Comparison of ENCODE assay signal across 28 cellular contexts in the genomic region with DNA sequence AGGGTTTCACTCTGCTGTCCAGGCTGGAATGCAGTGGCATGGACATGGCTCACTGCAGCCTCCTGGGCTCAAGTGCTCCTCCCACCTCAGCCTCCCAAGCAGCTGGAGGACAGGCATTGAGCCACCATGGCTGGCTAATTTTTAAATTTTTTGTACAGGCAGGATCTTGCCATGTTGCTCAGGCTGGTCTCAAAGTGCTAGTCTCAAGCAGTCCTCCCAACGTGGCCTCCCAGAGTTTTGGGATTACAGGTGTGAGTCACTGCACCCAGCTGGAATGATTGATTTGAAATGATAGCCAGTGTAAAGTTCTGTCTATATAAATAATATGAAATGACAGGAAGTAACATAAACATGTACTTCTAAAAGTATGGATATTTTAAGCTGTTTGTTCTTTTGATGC.
DNase-seq lines count a peak whose midpoint lies in the region; ATAC-seq, FAIRE-seq and TF ChIP-seq lines count a peak whose summit lies in the region.
"Had no signal": no experiment of that assay in that cellular context is flagged by ENCODE, and none has a peak within 500 bp of the region (broad histone marks: within the 10 kb centered on the region; RNA-seq: fewer than 3 reads in every experiment).

No MANE protein-coding gene starts in this region.

- H3K4me1 ChIP-seq in HepG2 (ENCODE audit: insufficient read depth, low read length) (peaks cover 13% of the 10 kb centered on the region), right lobe of liver (peaks cover 0 to 9% (median 2%) of the 10 kb centered on the region in 4 donors), tibial artery (no peaks in the 10 kb centered on the region)
- H3K4me1 ChIP-seq: BE2C had no signal

- H3K36me3 Mint-ChIP-seq in activated CD8-positive, alpha-beta T cell treated with anti-CD3 and anti-CD28 coated beads, Interleukin-2, amount 10 ng/mL, durations not matched to agents 7 days and 5 days (ENCODE audit: low read depth): peaks cover 26% of the 10 kb centered on the region
- peaks cover 4% of the 10 kb centered on the region for H3K36me3 Mint-ChIP-seq in activated CD4-positive, alpha-beta memory T cell treated with anti-CD3 and anti-CD28 coated beads for 36 hours
- H3K36me3 Mint-ChIP-seq: CD14-positive monocyte had no signal

- CTCF ChIA-PET in HepG2 (lab: Yijun Ruan, JAX; ENCODE audit: low intra/inter-chr PET ratio, low total read pairs): no interaction called here
- CTCF ChIA-PET in activated CD8-positive, alpha-beta T cell treated with anti-CD3 and anti-CD28 coated beads, Interleukin-2, amount 10 ng/mL, durations not matched to agents 7 days and 5 days (lab: Charles Lee): no interaction called here
- CTCF ChIA-PET in activated CD4-positive, alpha-beta memory T cell treated with anti-CD3 and anti-CD28 coated beads for 36 hours (lab: Charles Lee): no interaction called here

- POLR2A ChIA-PET in HepG2 (lab: Yijun Ruan, JAX): no interaction called here
- POLR2A ChIA-PET in activated CD8-positive, alpha-beta T cell treated with anti-CD3 and anti-CD28 coated beads, Interleukin-2, amount 10 ng/mL, durations not matched to agents 7 days and 5 days (lab: Charles Lee): no interaction called here
- POLR2A ChIA-PET in activated CD4-positive, alpha-beta memory T cell treated with anti-CD3 and anti-CD28 coated beads for 36 hours (lab: Charles Lee): no interaction called here

- TF ChIP-seq POLR2A in HepG2 (IDR thresholded peaks at IDR 0.05; ENCODE audit: insufficient read depth in 1 of 2, low read depth in 2 of 2, low read length in 2 of 2) (no peak), right lobe of liver (IDR thresholded peaks at IDR 0.05) (no peak)

- TF ChIP-seq RAD21 in HepG2 (CRISPR knock-in tag; IDR thresholded peaks at IDR 0.05): no peak

- no peak for FAIRE-seq in HepG2 (lab: Jason Lieb, UNC)

- DNase-seq in HepG2 (ENCODE audit: low spot score) (no peak), right lobe of liver (no peak), NCI-H69 (lab: John Stamatoyannopoulos, UW) (peak; percentile 48), epithelial cell of esophagus (ENCODE audit: low read depth) (peak; percentile 28), nucleus accumbens (lab: John Stamatoyannopoulos, UW) (no peak), tibial artery (no peak)
- no peak for DNase-seq in activated CD8-positive, alpha-beta T cell treated with anti-CD3 and anti-CD28 coated beads, Interleukin-2, amount 10 ng/mL, durations not matched to agents 7 days and 5 days
- DNase-seq in activated CD4-positive, alpha-beta memory T cell treated with anti-CD3 and anti-CD28 coated beads for 36 hours: no peak
- DNase-seq: 8988T; ACHN; BE2C; CD8-positive, alpha-beta memory T cell; DMS79 treated with DMSO at 0.1 percent for 48 hours; H9; HFFc6; NCI-H1092 treated with DMSO at 0.1 percent for 48 hours; NCI-H1436; NCI-H187; NCI-H446; NCI-H524 treated with DMSO at 0.1 percent for 48 hours; NCI-H82; SHP77 had no signal

- H2AFZ ChIP-seq in HepG2 (ENCODE audit: low read length): no peak overlapping the region
- H2AFZ ChIP-seq: GM23338 had no signal

- H3K27me3 ChIP-seq in HepG2 (ENCODE audit: control insufficient read depth in 1 of 2, insufficient read depth in 2 of 2, low read length in 2 of 2): no peaks in the 10 kb centered on the region
- H3K27me3 ChIP-seq in right lobe of liver: no peaks in the 10 kb centered on the region
- H3K27me3 ChIP-seq in tibial artery: no peaks in the 10 kb centered on the region
- H3K27me3 ChIP-seq: BE2C had no signal

- no peaks in the 10 kb centered on the region for H3K79me2 ChIP-seq in HepG2 (ENCODE audit: insufficient read depth, low read length)

- H3K27ac ChIP-seq in HepG2 (ENCODE audit: extremely low read length, insufficient read depth, low read length) (no peak overlapping the region), right lobe of liver (no peak overlapping the region), tibial artery (no peak overlapping the region)
- H3K27ac ChIP-seq: KMS-11, RWPE1 had no signal

- no peaks in the 10 kb centered on the region for H3K27me3 Mint-ChIP-seq in activated CD8-positive, alpha-beta T cell treated with anti-CD3 and anti-CD28 coated beads, Interleukin-2, amount 10 ng/mL, durations not matched to agents 7 days and 5 days (ENCODE audit: low read depth)
- no peaks in the 10 kb centered on the region for H3K27me3 Mint-ChIP-seq in activated CD4-positive, alpha-beta memory T cell treated with anti-CD3 and anti-CD28 coated beads for 36 hours
- H3K27me3 Mint-ChIP-seq: IgD-negative memory B cell had no signal

- H3K4me3 Mint-ChIP-seq in activated CD8-positive, alpha-beta T cell treated with anti-CD3 and anti-CD28 coated beads, Interleukin-2, amount 10 ng/mL, durations not matched to agents 7 days and 5 days: no peak overlapping the region
- H3K4me3 Mint-ChIP-seq in activated CD4-positive, alpha-beta memory T cell treated with anti-CD3 and anti-CD28 coated beads for 36 hours: no peak overlapping the region
- H3K4me3 Mint-ChIP-seq: CD14-positive monocyte; CD8-positive, alpha-beta memory T cell; GM23338; H9; HFFc6 had no signal

- intact Hi-C loops in HepG2 (cut with micrococcal nuclease; ENCODE audit: unreplicated experiment) (no loop called here), right lobe of liver (cut with DNase I) (no loop called here), tibial artery (cut with DNase I; ENCODE audit: low total_unique reads) (no loop called here)
- intact Hi-C loops in activated CD4-positive, alpha-beta memory T cell treated with anti-CD3 and anti-CD28 coated beads for 36 hours (cut with micrococcal nuclease): no loop called here

- H3K36me3 ChIP-seq in HepG2 (replicated peaks in 1 of 2; ENCODE audit: control insufficient read depth in 1 of 2, insufficient read depth in 2 of 2, low read length in 2 of 2) (no peaks in the 10 kb centered on the region), right lobe of liver (no peaks in the 10 kb centered on the region), tibial artery (no peaks in the 10 kb centered on the region)
- H3K36me3 ChIP-seq: BE2C had no signal

- H3K4me1 Mint-ChIP-seq in activated CD8-positive, alpha-beta T cell treated with anti-CD3 and anti-CD28 coated beads, Interleukin-2, amount 10 ng/mL, durations not matched to agents 7 days and 5 days (ENCODE audit: low read depth): peaks cover 9% of the 10 kb centered on the region
- H3K4me1 Mint-ChIP-seq in activated CD4-positive, alpha-beta memory T cell treated with anti-CD3 and anti-CD28 coated beads for 36 hours (ENCODE audit: low read depth): peaks cover 17% of the 10 kb centered on the region
- H3K4me1 Mint-ChIP-seq: CD14-positive monocyte, GM23338, H9 had no signal

- H3K9me3 ChIP-seq in HepG2 (ENCODE audit: low read length) (no peaks in the 10 kb centered on the region), right lobe of liver (no peaks in the 10 kb centered on the region), tibial artery (no peaks in the 10 kb centered on the region)
- H3K9me3 ChIP-seq: BE2C had no signal

- ATAC-seq in HepG2 (no peak), right lobe of liver (no peak)
- no peak for ATAC-seq in activated CD8-positive, alpha-beta T cell treated with anti-CD3 and anti-CD28 coated beads, Interleukin-2, amount 10 ng/mL, durations not matched to agents 7 days and 5 days
- ATAC-seq: GM23338, Panc1 had no signal

- TF ChIP-seq EP300 in HepG2 (IDR thresholded peaks at IDR 0.05; ENCODE audit: low read depth in 2 of 2, low read length in 2 of 2): no peak
- TF ChIP-seq EP300 in HepG2 (CRISPR knock-in tag; IDR thresholded peaks at IDR 0.05; ENCODE audit: borderline replicate concordance): no peak

- in situ Hi-C loops in HepG2 (cut with HindIII; ENCODE audit: extremely low pct_ligation_motif_present, low pct_unique_long_range_greater_than_20kb): no loop called here

- H3K9ac ChIP-seq in HepG2 (ENCODE audit: insufficient read depth, low read depth, low read length): no peak overlapping the region
- H3K9ac ChIP-seq: KMS-11 had no signal

- H3K4me3 ChIP-seq in HepG2 (replicated peaks in 1 of 3; ENCODE audit: insufficient read depth in 1 of 3, low read depth in 2 of 3, low read length in 3 of 3) (no peak overlapping the region), right lobe of liver (no peak overlapping the region), epithelial cell of esophagus (ENCODE audit: low read length) (no peak overlapping the region), tibial artery (no peak overlapping the region)
- H3K4me3 ChIP-seq: GM23338 had no signal

- no TSS peak for BruUV-seq in HepG2 (replicated peaks; lab: Mats Ljungman, UMichigan)

- 81% methylated on average over 1 of the region's 1 CpG for WGBS in HepG2 (ENCODE audit: low lambda C conversion rate)
- 92% methylated on average over 1 of the region's 1 CpG for WGBS in right lobe of liver (ENCODE audit: insufficient coverage, low coverage, low lambda C conversion rate, missing lambda C conversion rate)

- H4K20me1 ChIP-seq in HepG2 (ENCODE audit: insufficient read depth, low read length): no peaks in the 10 kb centered on the region

- no peak overlapping the region for H3K27ac Mint-ChIP-seq in activated CD8-positive, alpha-beta T cell treated with anti-CD3 and anti-CD28 coated beads, Interleukin-2, amount 10 ng/mL, durations not matched to agents 7 days and 5 days
- H3K27ac Mint-ChIP-seq in activated CD4-positive, alpha-beta memory T cell treated with anti-CD3 and anti-CD28 coated beads for 36 hours: no peak overlapping the region
- H3K27ac Mint-ChIP-seq: CD14-positive monocyte, GM23338, H9, HFFc6, IgD-negative memory B cell had no signal

- H3K9me3 Mint-ChIP-seq in activated CD8-positive, alpha-beta T cell treated with anti-CD3 and anti-CD28 coated beads, Interleukin-2, amount 10 ng/mL, durations not matched to agents 7 days and 5 days (ENCODE audit: insufficient read depth): no peaks in the 10 kb centered on the region
- no peaks in the 10 kb centered on the region for H3K9me3 Mint-ChIP-seq in activated CD4-positive, alpha-beta memory T cell treated with anti-CD3 and anti-CD28 coated beads for 36 hours
- H3K9me3 Mint-ChIP-seq: CD8-positive, alpha-beta memory T cell; GM23338; H9; HFFc6; IgD-negative memory B cell had no signal

- H3K4me2 ChIP-seq in HepG2 (ENCODE audit: low read depth, low read length): no peak overlapping the region
- H3K4me2 ChIP-seq: GM23338, KMS-11 had no signal

- TF ChIP-seq CTCF in HepG2 (CRISPR knock-in tag; IDR thresholded peaks at IDR 0.05) (no peak), right lobe of liver (IDR thresholded peaks at IDR 0.05) (no peak), epithelial cell of esophagus (IDR thresholded peaks at IDR 0.05; ENCODE audit: insufficient read depth, low read depth, low read length, missing control alignments) (no peak), tibial artery (IDR thresholded peaks at IDR 0.05) (no peak)

Comparison
In these comparisons a context has a peak if more than half of its experiments do, and no peak if none do; other contexts are left out.
1. DNase-seq: peak in NCI-H69 (single experiment) and epithelial cell of esophagus (single experiment); none in HepG2 (single experiment), right lobe of liver (0 of 3), activated CD8-positive, alpha-beta T cell treated with anti-CD3 and anti-CD28 coated beads, Interleukin-2, amount 10 ng/mL, durations not matched to agents 7 days and 5 days (single experiment), activated CD4-positive, alpha-beta memory T cell treated with anti-CD3 and anti-CD28 coated beads for 36 hours (single experiment), nucleus accumbens (0 of 56) and tibial artery (0 of 2).